Comparison of ENCODE assay signal across 18 cellular contexts in genomic region chr2:240253583-240254145, GRCh38.
"Had no signal": no experiment of that assay in that cellular context is flagged by ENCODE, and none has a peak within 500 bp of the region (broad histone marks: within the 10 kb centered on the region; RNA-seq: fewer than 3 reads in every experiment).

No MANE protein-coding gene starts in this region.

- H3K9me3 Mint-ChIP-seq: activated naive CD4-positive, alpha-beta T cell treated with anti-CD3 and anti-CD28 coated beads, Interleukin-2, amount 50 U/mL, for 24 hours; dendritic cell treated with granulocyte-macrophage colony-stimulating factor and Interleukin-4, amounts not matched to agents 40 ng/mL and 50 ng/mL, for 4 days; stimulated activated naive B cell treated with anti-CD40 and anti-IgM and Interleukin-4, amounts not matched to agents 10 μg/mL and 1 μg/mL and 100 μg/mL, for 72 hours had no signal

- H3K4me1 Mint-ChIP-seq: activated naive CD4-positive, alpha-beta T cell treated with anti-CD3 and anti-CD28 coated beads, Interleukin-2, amount 50 U/mL, for 24 hours; stimulated activated naive B cell treated with anti-CD40 and anti-IgM and Interleukin-4, amounts not matched to agents 10 μg/mL and 1 μg/mL and 100 μg/mL, for 72 hours had no signal

- ATAC-seq: body of pancreas; esophagus mucosa; sciatic nerve; stimulated activated naive B cell treated with anti-CD40 and anti-IgM and Interleukin-4, amounts not matched to agents 10 μg/mL and 1 μg/mL and 100 μg/mL, for 72 hours; upper lobe of right lung; WTC11 had no signal

- H3K4me3 Mint-ChIP-seq: activated naive CD4-positive, alpha-beta T cell treated with anti-CD3 and anti-CD28 coated beads, Interleukin-2, amount 50 U/mL, for 24 hours; dendritic cell treated with granulocyte-macrophage colony-stimulating factor and Interleukin-4, amounts not matched to agents 40 ng/mL and 50 ng/mL, for 4 days; stimulated activated naive B cell treated with anti-CD40 and anti-IgM and Interleukin-4, amounts not matched to agents 10 μg/mL and 1 μg/mL and 100 μg/mL, for 72 hours; WTC11 had no signal

- H3K4me3 ChIP-seq: body of pancreas, left ventricle myocardium inferior, testis had no signal

- H3K36me3 Mint-ChIP-seq: activated naive CD4-positive, alpha-beta T cell treated with anti-CD3 and anti-CD28 coated beads, Interleukin-2, amount 50 U/mL, for 24 hours; stimulated activated naive B cell treated with anti-CD40 and anti-IgM and Interleukin-4, amounts not matched to agents 10 μg/mL and 1 μg/mL and 100 μg/mL, for 72 hours had no signal

- H3K27me3 ChIP-seq: body of pancreas, testis, upper lobe of right lung had no signal

- H3K9me3 ChIP-seq: body of pancreas, left ventricle myocardium inferior, testis, upper lobe of right lung had no signal

- H3K36me3 ChIP-seq: left ventricle myocardium inferior, upper lobe of right lung had no signal

- H3K27ac ChIP-seq: upper lobe of right lung had no signal

- DNase-seq: activated CD4-positive, alpha-beta T cell treated with anti-CD3 and anti-CD28 coated beads, Interleukin-2, amount 50 U/mL, for 48 hours; activated gamma-delta T cell treated with Interleukin-2 at 50 U/mL for 16 hours; anterior cingulate cortex; body of pancreas; effector CD8-positive, alpha-beta T cell; hypothalamus; left ventricle myocardium inferior; small intestine; stimulated activated CD8-positive, alpha-beta memory T cell treated with anti-CD3 and anti-CD28 coated beads, Interleukin-4, amount 100 ng/mL, for 48 hours; stimulated activated naive B cell treated with anti-CD40 and anti-IgM and Interleukin-4, amounts not matched to agents 10 μg/mL and 1 μg/mL and 100 μg/mL, for 72 hours; T-helper 1 cell; testis had no signal

- H3K27ac Mint-ChIP-seq: activated naive CD4-positive, alpha-beta T cell treated with anti-CD3 and anti-CD28 coated beads, Interleukin-2, amount 50 U/mL, for 24 hours; dendritic cell treated with granulocyte-macrophage colony-stimulating factor and Interleukin-4, amounts not matched to agents 40 ng/mL and 50 ng/mL, for 4 days; stimulated activated naive B cell treated with anti-CD40 and anti-IgM and Interleukin-4, amounts not matched to agents 10 μg/mL and 1 μg/mL and 100 μg/mL, for 72 hours; WTC11 had no signal
